In genomic region chr17:37527249-37527851, GRCh38 we compare ENCODE assay signal across 1 cellular context.
TF ChIP-seq lines count a peak whose summit lies in the region.

No MANE protein-coding gene starts in this region.

TF ChIP-seq in Ishikawa, 13 proteins besides CTCF, POLR2A, EP300 and RAD21 (continued from another document):
- TF ChIP-seq REST (IDR thresholded peaks at IDR 0.05; ENCODE audit: low read depth) = no peak
- TF ChIP-seq FOXM1 (IDR thresholded peaks at IDR 0.05; ENCODE audit: borderline replicate concordance, low read depth) = no peak
TF ChIP-seq in Ishikawa: peak in this region for 0.
